In the genomic region with DNA sequence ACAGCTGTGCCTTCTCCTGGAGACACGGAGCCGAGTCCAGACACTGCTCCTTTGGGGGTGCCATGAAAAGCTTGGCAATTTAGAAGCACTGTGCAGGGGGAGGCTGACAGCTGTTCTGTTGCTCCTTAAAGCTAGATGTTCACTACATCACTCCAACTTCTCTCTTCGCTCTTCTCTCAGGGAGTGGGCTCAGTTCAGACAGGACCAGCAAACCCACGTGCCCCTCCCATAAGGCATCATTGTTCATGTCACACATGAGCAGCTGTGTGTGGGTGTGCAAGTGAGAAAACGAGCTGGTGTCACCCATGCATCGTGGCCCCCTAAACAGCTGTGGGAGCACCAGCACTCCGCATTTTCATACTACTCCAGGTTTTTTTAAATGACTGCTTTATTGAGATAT, we compare ENCODE assay signal across 20 cellular contexts.
DNase-seq lines count a peak whose midpoint lies in the region; ATAC-seq, FAIRE-seq and TF ChIP-seq lines count a peak whose summit lies in the region.
"Had no signal": no experiment of that assay in that cellular context is flagged by ENCODE, and none has a peak within 500 bp of the region (broad histone marks: within the 10 kb centered on the region; RNA-seq: fewer than 3 reads in every experiment).

No MANE protein-coding gene starts in this region.

- CTCF ChIA-PET in H1 (lab: Charles Lee; ENCODE audit: partially characterized antibody), result interaction anchor here (0.5 to 1.0 kb wide), 3 partner anchors 22 to 404 kb away, joined by 3 to 4 read pairs (median 3); no protein-coding TSS in a partner anchor

- H3K79me2 ChIP-seq in H1 (ENCODE audit: control insufficient read depth in 1 of 2, insufficient read depth in 2 of 2, low read length in 2 of 2), result no peaks in the 10 kb centered on the region

- H3K9me3 ChIP-seq in H1 (ENCODE audit: insufficient read depth in 2 of 2, low read depth in 1 of 2, low read length in 1 of 2) (no peaks in the 10 kb centered on the region), neuronal stem cell (replicated peaks in 1 of 2; ENCODE audit: control insufficient read depth in 2 of 2, insufficient read depth in 1 of 2, low read depth in 1 of 2, low read length in 2 of 2) (no peaks in the 10 kb centered on the region)
- H3K9me3 ChIP-seq: BE2C had no signal

- H3K79me1 ChIP-seq in H1 (ENCODE audit: low read depth, low read length), result no peaks in the 10 kb centered on the region
- H3K79me1 ChIP-seq in neuronal stem cell (ENCODE audit: low read depth, low read length), result no peaks in the 10 kb centered on the region

- POLR2A ChIA-PET in H1 (lab: Charles Lee; ENCODE audit: partially characterized antibody), result no interaction called here

- TF ChIP-seq EP300 in H1 (IDR thresholded peaks at IDR 0.05; ENCODE audit: borderline replicate concordance in 1 of 2, low read depth in 2 of 2, low read length in 2 of 2), result no peak

- no peaks in the 10 kb centered on the region for H3K36me3 ChIP-seq in H1 (ENCODE audit: control insufficient read depth in 2 of 4, insufficient read depth in 4 of 4, low read length in 3 of 4)
- no peaks in the 10 kb centered on the region for H3K36me3 ChIP-seq in neuronal stem cell (replicated peaks in 1 of 2; ENCODE audit: control insufficient read depth in 2 of 2, insufficient read depth in 2 of 2, low read length in 2 of 2)
- no peaks in the 10 kb centered on the region for H3K36me3 ChIP-seq in brain microvascular endothelial cell (replicated peaks)
- H3K36me3 ChIP-seq: BE2C; BLaER1 treated with 17β-estradiol and CSF1 and Interleukin-3, amounts not matched to agents 10 nM and 100 nM had no signal

- WGBS in H1 (ENCODE audit: extremely low coverage in 1 of 2, insufficient coverage in 1 of 2, insufficient read length in 1 of 2, insufficient replicate concordance in 2 of 2, low coverage in 1 of 2, low lambda C conversion rate in 2 of 2, missing lambda C conversion rate in 1 of 2), 2 experiments, result 94% methylated on average over 7 of the region's 7 CpGs; no CpG with 5 or more reads in 1 of the 2 experiments
- no CpG with 5 or more reads among the region's 7 CpGs for WGBS in neuronal stem cell (ENCODE audit: extremely low coverage in 2 of 2, insufficient read length in 2 of 2, insufficient replicate concordance in 1 of 2), 2 donors

- peak overlapping the region; percentile 67 for H4K91ac ChIP-seq in H1 (replicated peaks; ENCODE audit: insufficient read length, low read length)
- peak overlapping the region; percentile 41 for H4K91ac ChIP-seq in neuronal stem cell (ENCODE audit: low read depth, low read length, poor library complexity)

- H4K8ac ChIP-seq in H1 (ENCODE audit: extremely low read depth, insufficient read depth, low read length) (no peak overlapping the region; the same call in 1 of the 2 replicates), neuronal stem cell (ENCODE audit: low read depth, low read length) (no peak overlapping the region)

- no peak overlapping the region for H3K27ac ChIP-seq in H1 (ENCODE audit: low read depth, low read length)
- no peak overlapping the region for H3K27ac ChIP-seq in neuronal stem cell (replicated peaks; ENCODE audit: low read length)
- H3K27ac ChIP-seq in brain microvascular endothelial cell, result no peak overlapping the region
- H3K27ac ChIP-seq: 22Rv1; BLaER1 treated with 17β-estradiol and CSF1 and Interleukin-3, amounts not matched to agents 10 nM and 100 nM had no signal

- H3K4ac ChIP-seq in H1 (replicated peaks; ENCODE audit: insufficient read length, low read depth, low read length), result peak overlapping the region; percentile 60
- no peak overlapping the region for H3K4ac ChIP-seq in neuronal stem cell (ENCODE audit: low read length)

- no peaks in the 10 kb centered on the region for H3K23me2 ChIP-seq in H1 (ENCODE audit: low read depth, low read length)

- in situ Hi-C loops in brain microvascular endothelial cell (cut with HindIII; ENCODE audit: low pct_ligation_motif_present, low sequenced_read_pairs), result no loop called here

- no peaks in the 10 kb centered on the region for H4K20me1 ChIP-seq in H1 (replicated peaks in 1 of 2; ENCODE audit: control insufficient read depth in 1 of 2, insufficient read depth in 2 of 2, low read length in 2 of 2)
- H4K20me1 ChIP-seq: BLaER1 treated with 17β-estradiol and CSF1 and Interleukin-3, amounts not matched to agents 10 nM and 100 nM had no signal

- no peak for TF ChIP-seq POLR2A in H1 (IDR thresholded peaks at IDR 0.05; ENCODE audit: control extremely low read depth in 1 of 2, low read depth in 2 of 2, low read length in 2 of 2)

- peak overlapping the region; percentile 18 for H2BK120ac ChIP-seq in H1 (replicated peaks; ENCODE audit: low read depth, low read length)
- H2BK120ac ChIP-seq in neuronal stem cell (ENCODE audit: low read depth, low read length), result no peak overlapping the region

- FAIRE-seq in H1 (lab: Jason Lieb, UNC), result no peak
- FAIRE-seq: GM12878 had no signal

- H2BK20ac ChIP-seq in H1 (ENCODE audit: low read length), result no peak overlapping the region

- H3K4me1 ChIP-seq in H1 (replicated peaks in 1 of 4; ENCODE audit: control insufficient read depth in 3 of 4, insufficient read depth in 4 of 4, low read length in 3 of 4), result no peaks in the 10 kb centered on the region
- no peaks in the 10 kb centered on the region for H3K4me1 ChIP-seq in neuronal stem cell (ENCODE audit: control insufficient read depth in 2 of 2, insufficient read depth in 1 of 2, low read depth in 1 of 2, low read length in 2 of 2)
- H3K4me1 ChIP-seq: BE2C had no signal

- no peaks in the 10 kb centered on the region for H3K27me3 ChIP-seq in H1 (replicated peaks in 1 of 4; ENCODE audit: control insufficient read depth in 3 of 4, extremely low read depth in 1 of 4, insufficient read depth in 3 of 4, low read length in 3 of 4)
- H3K27me3 ChIP-seq in neuronal stem cell (ENCODE audit: control insufficient read depth in 3 of 3, insufficient read depth in 3 of 3, low read depth in 1 of 3, low read length in 3 of 3), result no peaks in the 10 kb centered on the region
- no peaks in the 10 kb centered on the region for H3K27me3 ChIP-seq in brain microvascular endothelial cell (replicated peaks)
- H3K27me3 ChIP-seq: BE2C; BLaER1 treated with 17β-estradiol and CSF1 and Interleukin-3, amounts not matched to agents 10 nM and 100 nM had no signal

- no peak overlapping the region for H3K18ac ChIP-seq in H1 (ENCODE audit: extremely low read depth, low read length)
- H3K18ac ChIP-seq in neuronal stem cell (ENCODE audit: low read length), result peak overlapping the region; percentile 83

- H2AFZ ChIP-seq in H1 (ENCODE audit: low read length) (no peak overlapping the region), neuronal stem cell (ENCODE audit: low read length) (no peak overlapping the region)

- TF ChIP-seq CTCF in H1 (IDR thresholded peaks at IDR 0.05; ENCODE audit: control extremely low read depth in 1 of 3, insufficient read depth in 1 of 3, low read depth in 1 of 3, low read length in 3 of 3) (no peak), brain microvascular endothelial cell (IDR thresholded peaks at IDR 0.05; ENCODE audit: low read depth, low read length, missing control alignments) (no peak)

- no peak overlapping the region for H2BK5ac ChIP-seq in H1 (ENCODE audit: low read depth, low read length)
- H2BK5ac ChIP-seq in neuronal stem cell (ENCODE audit: low read length), result no peak overlapping the region

- DNase-seq in DMS 273 (lab: John Stamatoyannopoulos, UW; ENCODE audit: unreplicated experiment), result peak; percentile 3
- DNase-seq in DMS 273 treated with DMSO at 0.1 percent for 48 hours (lab: John Stamatoyannopoulos, UW), result no peak
- DNase-seq in H1 (ENCODE audit: low read depth in 1 of 2, low spot score in 2 of 2), result no peak
- DNase-seq in neuronal stem cell (ENCODE audit: low spot score), result no peak
- DNase-seq in brain microvascular endothelial cell, result no peak
- DNase-seq in CD1c-positive myeloid dendritic cell (ENCODE audit: extremely low spot score), result no peak
- DNase-seq: BE2C; Calu3; CD4-positive, alpha-beta memory T cell; COR-L47; DMS79; EL; GDM1; GOT3; H7; HCEC 1CT had no signal

- no peak overlapping the region for H4K5ac ChIP-seq in H1 (ENCODE audit: insufficient read length, low read depth, low read length)

- H3K4me2 ChIP-seq in H1 (ENCODE audit: insufficient read depth in 1 of 2, low read depth in 2 of 2, low read length in 2 of 2) (no peak overlapping the region), neuronal stem cell (ENCODE audit: insufficient read depth, low read length, poor library complexity, severe bottlenecking) (no peak overlapping the region)
- H3K4me2 ChIP-seq: BLaER1 treated with 17β-estradiol and CSF1 and Interleukin-3, amounts not matched to agents 10 nM and 100 nM had no signal

- H2AK5ac ChIP-seq in H1 (ENCODE audit: low read depth, low read length) (no peak overlapping the region), neuronal stem cell (ENCODE audit: low read depth, low read length) (no peak overlapping the region)

- no peak overlapping the region for H3K9ac ChIP-seq in H1 (replicated peaks in 1 of 4; ENCODE audit: extremely low read depth in 1 of 4, low read depth in 3 of 4, low read length in 3 of 4)
- no peak overlapping the region for H3K9ac ChIP-seq in neuronal stem cell (ENCODE audit: low read depth, low read length, poor library complexity)
- H3K9ac ChIP-seq: BLaER1 treated with 17β-estradiol and CSF1 and Interleukin-3, amounts not matched to agents 10 nM and 100 nM had no signal

- no peak for ATAC-seq in GM18870 (IDR thresholded peaks at IDR 0.05; ENCODE audit: unreplicated experiment)
- ATAC-seq: GM12878 had no signal

- no peak for TF ChIP-seq RAD21 in H1 (IDR thresholded peaks at IDR 0.05 in 1 of 2, conservative IDR thresholded peaks at IDR 0.05 in 1 of 2; ENCODE audit: low read depth in 2 of 2, low read length in 2 of 2)

- H3K14ac ChIP-seq in H1 (ENCODE audit: insufficient read length), result no peak overlapping the region
- H3K14ac ChIP-seq in neuronal stem cell (ENCODE audit: low read length), result no peak overlapping the region

- H2BK15ac ChIP-seq in H1 (ENCODE audit: low read length), result no peak overlapping the region
- H2BK15ac ChIP-seq in neuronal stem cell (ENCODE audit: low read length), result no peak overlapping the region

- H3K56ac ChIP-seq in H1 (replicated peaks; ENCODE audit: insufficient read length, low read depth, low read length), result no peak overlapping the region

- H2BK12ac ChIP-seq in H1 (ENCODE audit: low read depth, low read length) (no peak overlapping the region), neuronal stem cell (ENCODE audit: low read length) (no peak overlapping the region)

- H3K23ac ChIP-seq in H1 (ENCODE audit: insufficient read length) (no peak overlapping the region), neuronal stem cell (ENCODE audit: low read depth, low read length, poor library complexity) (no peak overlapping the region)

- H3K4me3 ChIP-seq in H1 (ENCODE audit: extremely low read depth in 1 of 4, insufficient read depth in 2 of 4, low read depth in 3 of 4, low read length in 4 of 4), result no peak overlapping the region
- H3K4me3 ChIP-seq in neuronal stem cell (ENCODE audit: low read length in 2 of 2), result no peak overlapping the region
- no peak overlapping the region for H3K4me3 ChIP-seq in brain microvascular endothelial cell (ENCODE audit: low read depth, low read length)
- H3K4me3 ChIP-seq: BLaER1 treated with 17β-estradiol and CSF1 and Interleukin-3, amounts not matched to agents 10 nM and 100 nM; GM12878 had no signal

TF ChIP-seq in H1, 55 proteins besides CTCF, POLR2A, EP300 and RAD21 (continues in another document):
- TF ChIP-seq FOSL1 (IDR thresholded peaks at IDR 0.05; ENCODE audit: insufficient read depth, low read depth, low read length), result no peak
- no peak for TF ChIP-seq KDM5A (IDR thresholded peaks at IDR 0.05; ENCODE audit: low read length)
